Comparison of ENCODE assay signal across 1 cellular context in genomic region chr17:76383645-76384221, GRCh38.
TF ChIP-seq lines count a peak whose summit lies in the region.

No MANE protein-coding gene starts in this region.

TF ChIP-seq in IMR-90, 13 proteins besides CTCF, POLR2A, EP300 and RAD21:
- TF ChIP-seq ELK1 (IDR thresholded peaks at IDR 0.05; ENCODE audit: borderline replicate concordance, low read depth, low read length) (no peak), BHLHE40 (IDR thresholded peaks at IDR 0.05; ENCODE audit: low read depth, low read length) (peak; percentile 8; the same call in 1 of the 2 replicates)
